In the genomic region with DNA sequence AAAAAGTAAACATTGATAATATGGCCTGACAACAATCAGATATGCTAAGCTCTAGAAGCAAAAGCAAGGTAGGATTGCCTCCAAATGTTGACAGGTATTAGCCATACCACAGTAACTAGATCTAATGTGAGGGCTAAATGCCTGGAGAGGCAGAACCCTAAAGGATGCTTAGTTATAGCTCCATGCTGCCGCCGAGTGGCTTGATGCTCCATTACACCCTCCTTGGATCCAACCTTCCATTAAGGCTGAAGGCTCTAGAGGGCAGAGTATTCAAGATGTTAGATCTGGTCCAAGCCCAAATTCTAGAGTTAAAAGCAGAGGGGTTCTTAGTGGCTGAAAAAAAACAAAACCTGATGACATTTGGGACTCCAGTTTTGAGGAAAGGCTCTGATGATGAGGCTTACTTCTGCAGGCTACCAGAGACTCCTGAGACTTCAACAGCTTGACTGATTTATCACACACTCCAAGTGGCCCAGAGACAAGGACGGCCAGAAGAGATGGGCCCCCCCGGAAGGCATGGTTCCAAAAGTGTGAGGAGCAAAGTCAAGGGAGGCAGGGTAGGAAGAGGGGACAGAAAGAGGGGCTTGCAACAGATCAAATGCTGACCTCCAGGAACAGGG, we compare ENCODE assay signal across 8 cellular contexts. TPM values are rescaled to one million over a fixed set of nuclear protein-coding genes. Genes with fewer than 3 reads are reported as not detected.
DNase-seq lines count a peak whose midpoint lies in the region; ATAC-seq, FAIRE-seq and TF ChIP-seq lines count a peak whose summit lies in the region.

No MANE protein-coding gene starts in this region.

- H3K18ac ChIP-seq in mesendoderm (ENCODE audit: low read length) = no peak overlapping the region

- H3K23ac ChIP-seq in mesendoderm (ENCODE audit: low read length) = no peak overlapping the region

- H3K27me3 ChIP-seq in dorsolateral prefrontal cortex = peaks cover 0 to 8% (median 0%) of the 10 kb centered on the region in 45 donors
- no peaks in the 10 kb centered on the region for H3K27me3 ChIP-seq in mesendoderm (ENCODE audit: insufficient read depth, low read length, poor library complexity)

- H3K36me3 ChIP-seq in mesendoderm (ENCODE audit: control insufficient read depth, insufficient read depth, low read length) = no peaks in the 10 kb centered on the region

- peak; percentile 71 for FAIRE-seq in A204.1 (lab: Jason Lieb, UNC)

- H2BK5ac ChIP-seq in mesendoderm (ENCODE audit: low read length) = no peak overlapping the region

- DNase-seq in GM13977 (ENCODE audit: low spot score) = peak; percentile 48
- peak; percentile 72 for DNase-seq in NCI-H69 (lab: John Stamatoyannopoulos, UW)
- DNase-seq in activated CD4-positive, alpha-beta T cell treated with anti-CD3 and anti-CD28 coated beads, Interleukin-2, amount 50 U/mL, for 1 hour = peak; percentile 77
- DNase-seq in dorsolateral prefrontal cortex = peak; percentile 34 to 92 (median 84)
- peak; percentile 88 for DNase-seq in mesendoderm
- peak; percentile 77 for DNase-seq in stimulated activated CD8-positive, alpha-beta memory T cell treated with anti-CD3 and anti-CD28 coated beads, Interleukin-4, amount 100 ng/mL, for 48 hours

- H3K4me3 ChIP-seq in dorsolateral prefrontal cortex (no peak overlapping the region), mesendoderm (ENCODE audit: low read length) (no peak overlapping the region)

- intact Hi-C loops in dorsolateral prefrontal cortex (cut with DNase I) = loop anchor here (2.0 to 10.0 kb wide), 5 partner anchors 28 to 320 kb away; partner anchors contain the start of gene ZC3H13 (in 1 of the 2)

- H3K79me1 ChIP-seq in mesendoderm (ENCODE audit: low read length) = no peaks in the 10 kb centered on the region

- H3K9ac ChIP-seq in mesendoderm (ENCODE audit: low read length) = no peak overlapping the region

- H4K8ac ChIP-seq in mesendoderm (ENCODE audit: low read depth, low read length) = no peak overlapping the region

- H2BK120ac ChIP-seq in mesendoderm (ENCODE audit: low read depth, low read length) = no peak overlapping the region

- in situ Hi-C loops in GM13977 (cut with MboI; ENCODE audit: low pct_unique_long_range_greater_than_20kb, low sequenced_read_pairs, unreplicated experiment) = no loop called here

- H3K79me2 ChIP-seq in mesendoderm (ENCODE audit: control insufficient read depth, insufficient read depth, low read length) = no peaks in the 10 kb centered on the region

- peak; percentile 71 for ATAC-seq in HG03135 (IDR thresholded peaks at IDR 0.05; ENCODE audit: unreplicated experiment)

- H4K5ac ChIP-seq in mesendoderm (ENCODE audit: low read length) = no peak overlapping the region

- no peak overlapping the region for H3K4ac ChIP-seq in mesendoderm (ENCODE audit: low read depth, low read length)

- no peaks in the 10 kb centered on the region for H3K4me1 ChIP-seq in mesendoderm (ENCODE audit: control insufficient read depth, low read depth, low read length)

- whole genome bisulfite sequencing in mesendoderm (ENCODE audit: extremely low coverage, insufficient coverage, low lambda C conversion rate) = no CpG with 5 or more reads among the region's 4 CpGs

- H2AK5ac ChIP-seq in mesendoderm (ENCODE audit: low read length) = no peak overlapping the region

- peak; percentile 90 for TF ChIP-seq CTCF in GM13977 (IDR thresholded peaks at IDR 0.05; ENCODE audit: extremely low read depth, insufficient read depth, missing control alignments)
- TF ChIP-seq CTCF in dorsolateral prefrontal cortex (IDR thresholded peaks at IDR 0.05 in 54 of 56, conservative IDR thresholded peaks at IDR 0.05 in 2 of 56; ENCODE audit: low read depth in 1 of 56, partially characterized antibody in 56 of 56) = peak; percentile 47 to 96 (median 86)

- H3K27ac ChIP-seq in dorsolateral prefrontal cortex (peak overlapping the region in 28 of 59 donors; percentile 4 to 93 (median 52)), mesendoderm (ENCODE audit: low read depth, low read length) (no peak overlapping the region)

- H2BK15ac ChIP-seq in mesendoderm (replicated peaks; ENCODE audit: low read depth) = no peak overlapping the region

- no peak overlapping the region for H3K56ac ChIP-seq in mesendoderm (ENCODE audit: low read length)

- H3K4me2 ChIP-seq in mesendoderm (ENCODE audit: low read length) = no peak overlapping the region

RNA-seq across cellular contexts. Expression of gene CPB2, which starts 21.8 kb away (rescaled TPM):
- under 1 TPM in 1 of 120 experiments, not detected in 119; 0.26 TPM for total RNA-seq in dorsolateral prefrontal cortex
- not detected for polyA plus RNA-seq in mesendoderm (2013, experiment 1 of 2)
- polyA plus RNA-seq in mesendoderm (2013, experiment 2 of 2) = not detected

RNA-seq across cellular contexts. Expression of gene LCP1, which starts 55.3 kb away (rescaled TPM):
- 10 to 100 TPM in 71 of 120 experiments, 1 to 10 TPM in 49; 2.5 to 60.2 (median 11.3) TPM for total RNA-seq in dorsolateral prefrontal cortex
- polyA plus RNA-seq in mesendoderm (2013, experiment 1 of 2) = 20.9 TPM
- 22.8 TPM for polyA plus RNA-seq in mesendoderm (2013, experiment 2 of 2)
